ENCODE assay signal across 13 cellular contexts in genomic region chr12:85527192-85527591, GRCh38.
DNase-seq lines count a peak whose midpoint lies in the region; ATAC-seq and TF ChIP-seq lines count a peak whose summit lies in the region.
"Had no signal": no experiment of that assay in that cellular context is flagged by ENCODE, and none has a peak within 500 bp of the region (broad histone marks: within the 10 kb centered on the region; RNA-seq: fewer than 3 reads in every experiment).

No MANE protein-coding gene starts in this region.

- no peaks in the 10 kb centered on the region for H3K36me3 Mint-ChIP-seq in activated T-cell treated with anti-CD3 and anti-CD28 coated beads, Interleukin-2, amount 50 U/mL, for 72 hours (ENCODE audit: insufficient read depth in 2 of 2)

- CTCF ChIA-PET in GM10248 (lab: Yijun Ruan, JAX): interaction anchor here (1.0 to 1.7 kb wide), 6 partner anchors 12 to 340 kb away, joined by 3 to 4 read pairs (median 3); no protein-coding TSS in a partner anchor

- no peak for TF ChIP-seq CTCF in GM10248 (IDR thresholded peaks at IDR 0.05; ENCODE audit: control extremely low read depth, extremely low read depth, low read depth, missing control alignments)

- peak; percentile 83 for ATAC-seq in GM19328 (IDR thresholded peaks at IDR 0.05; ENCODE audit: unreplicated experiment)
- ATAC-seq in HG02642 (IDR thresholded peaks at IDR 0.05; ENCODE audit: poor library complexity, unreplicated experiment): peak; percentile 78
- ATAC-seq in HG03432 (IDR thresholded peaks at IDR 0.05; ENCODE audit: unreplicated experiment): peak; percentile 73
- no peak for ATAC-seq in activated T-cell treated with anti-CD3 and anti-CD28 coated beads, Interleukin-2, amount 50 U/mL, for 72 hours (replicated peaks in 1 of 2)
- ATAC-seq: activated CD4-positive, alpha-beta T cell treated with anti-CD3 and anti-CD28 coated beads for 36 hours; HepG2; stimulated activated naive CD8-positive, alpha-beta T cell treated with anti-CD3 and anti-CD28 coated beads, Interleukin-15, Interleukin-2, amounts not matched to agents 100 U/mL and 50 U/mL, for 24 hours had no signal

- POLR2A ChIA-PET in GM10248 (lab: Yijun Ruan, JAX): no interaction called here

- DNase-seq in GM10248 (ENCODE audit: extremely low spot score) (peak; percentile 37), KG1 (lab: John Stamatoyannopoulos, UW) (no peak), NCI-H345 (lab: John Stamatoyannopoulos, UW) (no peak), NCI-H146 treated with DMSO at 0.1 percent for 48 hours (lab: John Stamatoyannopoulos, UW; ENCODE audit: unreplicated experiment) (no peak)
- DNase-seq in activated T-cell treated with anti-CD3 and anti-CD28 coated beads, Interleukin-2, amount 50 U/mL, for 72 hours: no peak
- DNase-seq: activated CD4-positive, alpha-beta T cell treated with anti-CD3 and anti-CD28 coated beads for 36 hours; activated naive CD4-positive, alpha-beta T cell treated with anti-CD3 and anti-CD28 coated beads for 36 hours; kidney glomerular epithelial cell; stimulated activated naive CD8-positive, alpha-beta T cell treated with anti-CD3 and anti-CD28 coated beads, Interleukin-15, Interleukin-2, amounts not matched to agents 100 U/mL and 50 U/mL, for 24 hours had no signal

- no peak overlapping the region for H3K4me3 Mint-ChIP-seq in activated T-cell treated with anti-CD3 and anti-CD28 coated beads, Interleukin-2, amount 50 U/mL, for 72 hours
- H3K4me3 Mint-ChIP-seq: activated CD4-positive, alpha-beta T cell treated with anti-CD3 and anti-CD28 coated beads for 36 hours; activated naive CD4-positive, alpha-beta T cell treated with anti-CD3 and anti-CD28 coated beads for 36 hours had no signal

- H3K27ac Mint-ChIP-seq in activated T-cell treated with anti-CD3 and anti-CD28 coated beads, Interleukin-2, amount 50 U/mL, for 72 hours: no peak overlapping the region
- H3K27ac Mint-ChIP-seq: activated CD4-positive, alpha-beta T cell treated with anti-CD3 and anti-CD28 coated beads for 36 hours; activated naive CD4-positive, alpha-beta T cell treated with anti-CD3 and anti-CD28 coated beads for 36 hours had no signal

- H3K4me1 Mint-ChIP-seq in activated T-cell treated with anti-CD3 and anti-CD28 coated beads, Interleukin-2, amount 50 U/mL, for 72 hours (ENCODE audit: low read depth): no peaks in the 10 kb centered on the region
- H3K4me1 Mint-ChIP-seq: activated CD4-positive, alpha-beta T cell treated with anti-CD3 and anti-CD28 coated beads for 36 hours had no signal

- peaks cover 0 to 8% of the 10 kb centered on the region in 2 donors for H3K9me3 Mint-ChIP-seq in activated T-cell treated with anti-CD3 and anti-CD28 coated beads, Interleukin-2, amount 50 U/mL, for 72 hours

- H3K27me3 Mint-ChIP-seq in activated T-cell treated with anti-CD3 and anti-CD28 coated beads, Interleukin-2, amount 50 U/mL, for 72 hours (ENCODE audit: low read depth): no peaks in the 10 kb centered on the region
- H3K27me3 Mint-ChIP-seq: activated CD4-positive, alpha-beta T cell treated with anti-CD3 and anti-CD28 coated beads for 36 hours had no signal

Comparison
In these comparisons a context has a peak if more than half of its experiments do, and no peak if none do; other contexts are left out.
1. ATAC-seq: peak in GM19328 (single experiment), HG02642 (single experiment) and HG03432 (single experiment); none in activated T-cell treated with anti-CD3 and anti-CD28 coated beads, Interleukin-2, amount 50 U/mL, for 72 hours (0 of 2).